Comparison of ENCODE assay signal across 8 cellular contexts in the genomic region with DNA sequence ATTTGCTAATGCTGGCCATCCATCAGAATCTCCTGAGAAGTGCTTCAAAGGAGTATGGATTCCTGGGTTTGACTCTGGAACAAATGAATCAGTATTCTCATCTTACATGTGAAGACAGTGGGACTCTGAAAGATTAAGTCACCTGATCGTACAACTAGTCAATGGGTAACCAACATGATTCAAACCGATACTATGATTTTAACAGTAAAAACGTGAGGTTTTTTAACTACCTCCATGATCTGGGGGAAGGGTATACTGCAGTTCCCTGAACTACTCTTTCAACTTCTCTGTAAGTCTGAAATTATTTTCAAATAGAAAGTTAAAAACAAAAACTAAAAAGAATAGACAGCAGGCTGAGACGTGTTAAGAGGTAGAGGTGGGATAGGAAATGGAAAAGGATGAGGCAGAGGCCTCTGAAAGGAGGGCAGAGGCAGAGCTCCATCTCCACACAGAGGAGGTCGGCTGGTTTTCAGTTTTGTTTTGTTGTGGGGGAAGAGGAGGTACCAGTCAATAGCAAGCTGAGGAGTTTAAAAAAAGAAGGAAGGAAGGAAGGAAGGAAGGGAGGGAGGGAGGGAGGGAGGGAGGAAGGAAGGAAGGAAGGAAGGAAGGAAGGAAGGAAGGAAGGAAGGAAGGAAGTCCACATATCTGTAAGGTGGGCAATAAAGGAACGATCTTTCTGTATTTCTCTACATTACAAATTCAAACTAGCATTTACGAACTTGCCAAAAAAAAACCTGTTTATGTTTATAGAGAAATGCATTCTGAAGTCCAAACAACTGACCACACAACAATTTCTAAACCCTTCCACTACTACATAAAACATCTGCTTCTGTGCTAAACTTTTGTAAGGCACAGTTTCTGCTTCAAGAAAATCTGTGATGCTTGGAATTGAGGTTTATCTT.
A peak's percentile ranks its signal among the peaks of the same experiment; 100 is the strongest.
DNase-seq lines count a peak whose midpoint lies in the region; ATAC-seq lines count a peak whose summit lies in the region.

No MANE protein-coding gene starts in this region.

- no peaks in the 10 kb centered on the region for H3K9me3 Mint-ChIP-seq in activated CD8-positive, alpha-beta memory T cell treated with anti-CD3 and anti-CD28 coated beads, Interleukin-2, amount 10 ng/mL, durations not matched to agents 7 days and 5 days (ENCODE audit: low read depth)
- no peaks in the 10 kb centered on the region for H3K9me3 Mint-ChIP-seq in activated T-helper 17 cell treated with anti-CD3 and anti-CD28 coated beads, Interleukin-2, amount 50 U/mL, for 72 hours
- no peaks in the 10 kb centered on the region for H3K9me3 Mint-ChIP-seq in stimulated activated memory B cell treated with anti-CD40 and anti-IgM and Interleukin-4, amounts not matched to agents 10 μg/mL and 1 μg/mL and 100 μg/mL, for 72 hours

- 69% methylated on average over 7 of the region's 7 CpGs for WGBS in right cardiac atrium

- no peaks in the 10 kb centered on the region for H3K9me3 ChIP-seq in right cardiac atrium (ENCODE audit: control insufficient read depth, low read length)

- H3K4me3 Mint-ChIP-seq in activated CD8-positive, alpha-beta memory T cell treated with anti-CD3 and anti-CD28 coated beads, Interleukin-2, amount 10 ng/mL, durations not matched to agents 7 days and 5 days, result peak overlapping the region; percentile 70
- peak overlapping the region; percentile 79 for H3K4me3 Mint-ChIP-seq in activated T-helper 17 cell treated with anti-CD3 and anti-CD28 coated beads, Interleukin-2, amount 50 U/mL, for 72 hours
- H3K4me3 Mint-ChIP-seq in stimulated activated memory B cell treated with anti-CD40 and anti-IgM and Interleukin-4, amounts not matched to agents 10 μg/mL and 1 μg/mL and 100 μg/mL, for 72 hours, result peak overlapping the region; percentile 83

- H3K4me1 ChIP-seq in right cardiac atrium (ENCODE audit: control insufficient read depth, insufficient read depth, low read length), result no peaks in the 10 kb centered on the region

- peaks cover 9% of the 10 kb centered on the region for H3K36me3 Mint-ChIP-seq in activated CD8-positive, alpha-beta memory T cell treated with anti-CD3 and anti-CD28 coated beads, Interleukin-2, amount 10 ng/mL, durations not matched to agents 7 days and 5 days
- H3K36me3 Mint-ChIP-seq in activated T-helper 17 cell treated with anti-CD3 and anti-CD28 coated beads, Interleukin-2, amount 50 U/mL, for 72 hours (ENCODE audit: low read depth), result no peaks in the 10 kb centered on the region
- H3K36me3 Mint-ChIP-seq in stimulated activated memory B cell treated with anti-CD40 and anti-IgM and Interleukin-4, amounts not matched to agents 10 μg/mL and 1 μg/mL and 100 μg/mL, for 72 hours, result peaks cover 16% of the 10 kb centered on the region

- DNase-seq in activated CD8-positive, alpha-beta memory T cell treated with anti-CD3 and anti-CD28 coated beads, Interleukin-2, amount 10 ng/mL, durations not matched to agents 7 days and 5 days, result peak; percentile 76
- no peak for DNase-seq in activated CD8-positive, alpha-beta memory T cell treated with anti-CD3 and anti-CD28 coated beads, Interleukin-2, amount 50 U/mL, for 4 hours
- no peak for DNase-seq in HT-29 (ENCODE audit: low spot score)
- no peak for DNase-seq in NCI-H446 (lab: John Stamatoyannopoulos, UW)
- no peak for DNase-seq in right cardiac atrium

- no peaks in the 10 kb centered on the region for H3K27me3 ChIP-seq in right cardiac atrium (ENCODE audit: control insufficient read depth, insufficient read depth)

- H3K27ac Mint-ChIP-seq in activated CD8-positive, alpha-beta memory T cell treated with anti-CD3 and anti-CD28 coated beads, Interleukin-2, amount 10 ng/mL, durations not matched to agents 7 days and 5 days, result peak overlapping the region; percentile 95
- peak overlapping the region; percentile 93 for H3K27ac Mint-ChIP-seq in activated T-helper 17 cell treated with anti-CD3 and anti-CD28 coated beads, Interleukin-2, amount 50 U/mL, for 72 hours
- H3K27ac Mint-ChIP-seq in stimulated activated memory B cell treated with anti-CD40 and anti-IgM and Interleukin-4, amounts not matched to agents 10 μg/mL and 1 μg/mL and 100 μg/mL, for 72 hours, result peak overlapping the region; percentile 92

- intact Hi-C loops in right cardiac atrium (cut with DNase I), result no loop called here

- H3K4me1 Mint-ChIP-seq in activated CD8-positive, alpha-beta memory T cell treated with anti-CD3 and anti-CD28 coated beads, Interleukin-2, amount 10 ng/mL, durations not matched to agents 7 days and 5 days, result peaks cover 40% of the 10 kb centered on the region
- H3K4me1 Mint-ChIP-seq in activated T-helper 17 cell treated with anti-CD3 and anti-CD28 coated beads, Interleukin-2, amount 50 U/mL, for 72 hours, result peaks cover 27% of the 10 kb centered on the region
- H3K4me1 Mint-ChIP-seq in stimulated activated memory B cell treated with anti-CD40 and anti-IgM and Interleukin-4, amounts not matched to agents 10 μg/mL and 1 μg/mL and 100 μg/mL, for 72 hours, result peaks cover 34% of the 10 kb centered on the region

- no peak overlapping the region for H3K27ac ChIP-seq in right cardiac atrium (ENCODE audit: low read length)

- ATAC-seq in activated CD8-positive, alpha-beta memory T cell treated with anti-CD3 and anti-CD28 coated beads, Interleukin-2, amount 10 ng/mL, durations not matched to agents 7 days and 5 days, result peak; percentile 85
- ATAC-seq in HG03045 (IDR thresholded peaks at IDR 0.05; ENCODE audit: unreplicated experiment) (peak; percentile 78), right cardiac atrium (no peak)
- ATAC-seq in activated T-helper 17 cell treated with anti-CD3 and anti-CD28 coated beads, Interleukin-2, amount 50 U/mL, for 72 hours (replicated peaks), result peak; percentile 91
- peak; percentile 93 for ATAC-seq in stimulated activated memory B cell treated with anti-CD40 and anti-IgM and Interleukin-4, amounts not matched to agents 10 μg/mL and 1 μg/mL and 100 μg/mL, for 72 hours

- CTCF ChIA-PET in activated CD8-positive, alpha-beta memory T cell treated with anti-CD3 and anti-CD28 coated beads, Interleukin-2, amount 10 ng/mL, durations not matched to agents 7 days and 5 days (lab: Charles Lee), result interaction anchor here (0.7 to 2.0 kb wide), 2 partner anchors 43 to 122 kb away, joined by 3 to 10 read pairs; no protein-coding TSS in a partner anchor

- no peaks in the 10 kb centered on the region for H3K27me3 Mint-ChIP-seq in activated CD8-positive, alpha-beta memory T cell treated with anti-CD3 and anti-CD28 coated beads, Interleukin-2, amount 10 ng/mL, durations not matched to agents 7 days and 5 days
- H3K27me3 Mint-ChIP-seq in activated T-helper 17 cell treated with anti-CD3 and anti-CD28 coated beads, Interleukin-2, amount 50 U/mL, for 72 hours, result no peaks in the 10 kb centered on the region
- no peaks in the 10 kb centered on the region for H3K27me3 Mint-ChIP-seq in stimulated activated memory B cell treated with anti-CD40 and anti-IgM and Interleukin-4, amounts not matched to agents 10 μg/mL and 1 μg/mL and 100 μg/mL, for 72 hours

- no peak overlapping the region for H3K4me3 ChIP-seq in right cardiac atrium (ENCODE audit: low read length)

Comparison
In these comparisons a context has a peak if more than half of its experiments do, and no peak if none do; other contexts are left out.
1. ATAC-seq: peak in activated CD8-positive, alpha-beta memory T cell treated with anti-CD3 and anti-CD28 coated beads, Interleukin-2, amount 10 ng/mL, durations not matched to agents 7 days and 5 days (single experiment), HG03045 (single experiment), activated T-helper 17 cell treated with anti-CD3 and anti-CD28 coated beads, Interleukin-2, amount 50 U/mL, for 72 hours (single experiment) and stimulated activated memory B cell treated with anti-CD40 and anti-IgM and Interleukin-4, amounts not matched to agents 10 μg/mL and 1 μg/mL and 100 μg/mL, for 72 hours (single experiment); none in right cardiac atrium (0 of 2).
2. Peak in every context shown above with its lines, with median percentiles within 50 percentile points of each other: H3K27ac Mint-ChIP-seq and H3K4me3 Mint-ChIP-seq.